ENCODE assay signal across 1 cellular context in the genomic region with DNA sequence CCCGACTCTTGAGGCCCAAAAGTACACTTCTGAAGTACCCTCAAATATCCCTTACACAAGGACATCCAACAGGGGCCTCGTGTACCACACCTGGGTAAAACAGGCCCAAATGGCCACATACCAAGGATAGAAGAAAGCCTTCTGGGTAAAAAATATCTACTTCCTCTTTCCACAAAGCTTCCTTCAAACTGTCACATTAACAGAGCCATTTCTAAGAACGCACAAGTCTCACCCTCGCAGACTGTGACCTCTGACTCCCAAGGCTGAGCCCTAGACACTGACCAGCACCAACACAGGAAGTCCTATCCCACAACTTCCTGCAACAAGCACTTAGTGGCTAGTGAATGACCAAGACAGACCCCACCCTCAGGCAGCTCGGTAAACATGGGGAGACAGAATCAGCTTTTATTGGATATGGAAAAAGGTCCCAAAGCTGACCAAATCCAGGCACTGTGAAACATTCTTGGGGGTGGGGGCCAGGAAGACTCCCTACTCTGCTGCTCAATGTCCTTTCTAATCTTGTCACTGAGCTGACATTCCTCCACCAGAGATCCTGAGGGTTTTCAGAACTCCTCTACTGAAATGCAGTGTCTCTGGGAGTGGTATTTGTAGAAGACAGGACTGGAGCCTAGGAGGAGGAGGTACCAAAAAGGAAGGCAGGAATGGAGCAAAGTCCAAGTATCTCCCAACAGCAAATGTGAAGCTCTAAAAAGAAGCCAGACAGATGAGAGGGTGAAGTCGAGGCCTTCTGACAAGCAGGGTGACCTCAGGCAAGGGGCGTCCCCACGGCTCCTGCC.
TF ChIP-seq lines count a peak whose summit lies in the region.

No MANE protein-coding gene starts in this region.

TF ChIP-seq in K562, 482 proteins besides CTCF, POLR2A, EP300 and RAD21 (continued from another document and continues in another):
- TF ChIP-seq, protein P1, sequence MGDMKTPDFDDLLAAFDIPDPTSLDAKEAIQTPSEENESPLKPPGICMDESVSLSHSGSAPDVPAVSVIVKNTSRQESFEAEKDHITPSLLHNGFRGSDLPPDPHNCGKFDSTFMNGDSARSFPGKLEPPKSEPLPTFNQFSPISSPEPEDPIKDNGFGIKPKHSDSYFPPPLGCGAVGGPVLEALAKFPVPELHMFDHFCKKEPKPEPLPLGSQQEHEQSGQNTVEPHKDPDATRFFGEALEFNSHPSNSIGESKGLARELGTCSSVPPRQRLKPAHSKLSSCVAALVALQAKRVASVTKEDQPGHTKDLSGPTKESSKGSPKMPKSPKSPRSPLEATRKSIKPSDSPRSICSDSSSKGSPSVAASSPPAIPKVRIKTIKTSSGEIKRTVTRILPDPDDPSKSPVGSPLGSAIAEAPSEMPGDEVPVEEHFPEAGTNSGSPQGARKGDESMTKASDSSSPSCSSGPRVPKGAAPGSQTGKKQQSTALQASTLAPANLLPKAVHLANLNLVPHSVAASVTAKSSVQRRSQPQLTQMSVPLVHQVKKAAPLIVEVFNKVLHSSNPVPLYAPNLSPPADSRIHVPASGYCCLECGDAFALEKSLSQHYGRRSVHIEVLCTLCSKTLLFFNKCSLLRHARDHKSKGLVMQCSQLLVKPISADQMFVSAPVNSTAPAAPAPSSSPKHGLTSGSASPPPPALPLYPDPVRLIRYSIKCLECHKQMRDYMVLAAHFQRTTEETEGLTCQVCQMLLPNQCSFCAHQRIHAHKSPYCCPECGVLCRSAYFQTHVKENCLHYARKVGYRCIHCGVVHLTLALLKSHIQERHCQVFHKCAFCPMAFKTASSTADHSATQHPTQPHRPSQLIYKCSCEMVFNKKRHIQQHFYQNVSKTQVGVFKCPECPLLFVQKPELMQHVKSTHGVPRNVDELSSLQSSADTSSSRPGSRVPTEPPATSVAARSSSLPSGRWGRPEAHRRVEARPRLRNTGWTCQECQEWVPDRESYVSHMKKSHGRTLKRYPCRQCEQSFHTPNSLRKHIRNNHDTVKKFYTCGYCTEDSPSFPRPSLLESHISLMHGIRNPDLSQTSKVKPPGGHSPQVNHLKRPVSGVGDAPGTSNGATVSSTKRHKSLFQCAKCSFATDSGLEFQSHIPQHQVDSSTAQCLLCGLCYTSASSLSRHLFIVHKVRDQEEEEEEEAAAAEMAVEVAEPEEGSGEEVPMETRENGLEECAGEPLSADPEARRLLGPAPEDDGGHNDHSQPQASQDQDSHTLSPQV (IDR thresholded peaks at IDR 0.05) = peak; percentile 97
- TF ChIP-seq, protein P2, sequence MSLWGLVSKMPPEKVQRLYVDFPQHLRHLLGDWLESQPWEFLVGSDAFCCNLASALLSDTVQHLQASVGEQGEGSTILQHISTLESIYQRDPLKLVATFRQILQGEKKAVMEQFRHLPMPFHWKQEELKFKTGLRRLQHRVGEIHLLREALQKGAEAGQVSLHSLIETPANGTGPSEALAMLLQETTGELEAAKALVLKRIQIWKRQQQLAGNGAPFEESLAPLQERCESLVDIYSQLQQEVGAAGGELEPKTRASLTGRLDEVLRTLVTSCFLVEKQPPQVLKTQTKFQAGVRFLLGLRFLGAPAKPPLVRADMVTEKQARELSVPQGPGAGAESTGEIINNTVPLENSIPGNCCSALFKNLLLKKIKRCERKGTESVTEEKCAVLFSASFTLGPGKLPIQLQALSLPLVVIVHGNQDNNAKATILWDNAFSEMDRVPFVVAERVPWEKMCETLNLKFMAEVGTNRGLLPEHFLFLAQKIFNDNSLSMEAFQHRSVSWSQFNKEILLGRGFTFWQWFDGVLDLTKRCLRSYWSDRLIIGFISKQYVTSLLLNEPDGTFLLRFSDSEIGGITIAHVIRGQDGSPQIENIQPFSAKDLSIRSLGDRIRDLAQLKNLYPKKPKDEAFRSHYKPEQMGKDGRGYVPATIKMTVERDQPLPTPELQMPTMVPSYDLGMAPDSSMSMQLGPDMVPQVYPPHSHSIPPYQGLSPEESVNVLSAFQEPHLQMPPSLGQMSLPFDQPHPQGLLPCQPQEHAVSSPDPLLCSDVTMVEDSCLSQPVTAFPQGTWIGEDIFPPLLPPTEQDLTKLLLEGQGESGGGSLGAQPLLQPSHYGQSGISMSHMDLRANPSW (CRISPR knock-in tag; IDR thresholded peaks at IDR 0.05) = no peak
- no peak for TF ChIP-seq BRF1 (IDR thresholded peaks at IDR 0.05; ENCODE audit: borderline replicate concordance, extremely low read depth, insufficient read length)
- no peak for TF ChIP-seq ZNF778 (CRISPR knock-in tag; IDR thresholded peaks at IDR 0.05)
- TF ChIP-seq, protein P3, sequence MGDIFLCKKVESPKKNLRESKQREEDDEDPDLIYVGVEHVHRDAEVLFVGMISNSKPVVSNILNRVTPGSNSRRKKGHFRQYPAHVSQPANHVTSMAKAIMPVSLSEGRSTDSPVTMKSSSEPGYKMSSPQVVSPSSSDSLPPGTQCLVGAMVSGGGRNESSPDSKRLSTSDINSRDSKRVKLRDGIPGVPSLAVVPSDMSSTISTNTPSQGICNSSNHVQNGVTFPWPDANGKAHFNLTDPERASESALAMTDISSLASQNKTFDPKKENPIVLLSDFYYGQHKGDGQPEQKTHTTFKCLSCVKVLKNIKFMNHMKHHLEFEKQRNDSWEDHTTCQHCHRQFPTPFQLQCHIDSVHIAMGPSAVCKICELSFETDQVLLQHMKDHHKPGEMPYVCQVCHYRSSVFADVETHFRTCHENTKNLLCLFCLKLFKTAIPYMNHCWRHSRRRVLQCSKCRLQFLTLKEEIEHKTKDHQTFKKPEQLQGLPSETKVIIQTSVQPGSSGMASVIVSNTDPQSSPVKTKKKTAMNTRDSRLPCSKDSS (IDR thresholded peaks at IDR 0.05; ENCODE audit: low read depth, partially characterized antibody) = no peak
- no peak for TF ChIP-seq IFI16 (CRISPR knock-in tag; IDR thresholded peaks at IDR 0.05)
- TF ChIP-seq ZNF436 (CRISPR knock-in tag; IDR thresholded peaks at IDR 0.05) = no peak
- no peak for TF ChIP-seq RUNX1 (IDR thresholded peaks at IDR 0.05; ENCODE audit: low read depth)
- no peak for TF ChIP-seq SP2 (IDR thresholded peaks at IDR 0.05; ENCODE audit: extremely low read depth, low read depth, low read length, poor library complexity, severe bottlenecking)
- TF ChIP-seq ZKSCAN1 (IDR thresholded peaks at IDR 0.05; ENCODE audit: low read depth, low read length) = no peak
- TF ChIP-seq ARNT (IDR thresholded peaks at IDR 0.05) = no peak
- TF ChIP-seq, protein P4, sequence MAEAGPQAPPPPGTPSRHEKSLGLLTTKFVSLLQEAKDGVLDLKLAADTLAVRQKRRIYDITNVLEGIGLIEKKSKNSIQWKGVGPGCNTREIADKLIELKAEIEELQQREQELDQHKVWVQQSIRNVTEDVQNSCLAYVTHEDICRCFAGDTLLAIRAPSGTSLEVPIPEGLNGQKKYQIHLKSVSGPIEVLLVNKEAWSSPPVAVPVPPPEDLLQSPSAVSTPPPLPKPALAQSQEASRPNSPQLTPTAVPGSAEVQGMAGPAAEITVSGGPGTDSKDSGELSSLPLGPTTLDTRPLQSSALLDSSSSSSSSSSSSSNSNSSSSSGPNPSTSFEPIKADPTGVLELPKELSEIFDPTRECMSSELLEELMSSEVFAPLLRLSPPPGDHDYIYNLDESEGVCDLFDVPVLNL (CRISPR knock-in tag; IDR thresholded peaks at IDR 0.05; ENCODE audit: low read depth) = no peak
- peak; percentile 87 for TF ChIP-seq STAT5A (IDR thresholded peaks at IDR 0.05; ENCODE audit: borderline replicate concordance, low read length)
- TF ChIP-seq MECOM (CRISPR knock-in tag; IDR thresholded peaks at IDR 0.05) = no peak
- peak in 1 of 2 experiments; percentile 74; a peak in 1 of 3 replicates for TF ChIP-seq CBX3 (IDR thresholded peaks at IDR 0.05; ENCODE audit: borderline replicate concordance in 1 of 2, low read length in 2 of 2)
- TF ChIP-seq, protein P5, sequence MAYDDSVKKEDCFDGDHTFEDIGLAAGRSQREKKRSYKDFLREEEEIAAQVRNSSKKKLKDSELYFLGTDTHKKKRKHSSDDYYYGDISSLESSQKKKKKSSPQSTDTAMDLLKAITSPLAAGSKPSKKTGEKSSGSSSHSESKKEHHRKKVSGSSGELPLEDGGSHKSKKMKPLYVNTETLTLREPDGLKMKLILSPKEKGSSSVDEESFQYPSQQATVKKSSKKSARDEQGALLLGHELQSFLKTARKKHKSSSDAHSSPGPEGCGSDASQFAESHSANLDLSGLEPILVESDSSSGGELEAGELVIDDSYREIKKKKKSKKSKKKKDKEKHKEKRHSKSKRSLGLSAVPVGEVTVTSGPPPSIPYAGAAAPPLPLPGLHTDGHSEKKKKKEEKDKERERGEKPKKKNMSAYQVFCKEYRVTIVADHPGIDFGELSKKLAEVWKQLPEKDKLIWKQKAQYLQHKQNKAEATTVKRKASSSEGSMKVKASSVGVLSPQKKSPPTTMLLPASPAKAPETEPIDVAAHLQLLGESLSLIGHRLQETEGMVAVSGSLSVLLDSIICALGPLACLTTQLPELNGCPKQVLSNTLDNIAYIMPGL (CRISPR knock-in tag; IDR thresholded peaks at IDR 0.05) = no peak
- TF ChIP-seq TSC22D4 (tag; IDR thresholded peaks at IDR 0.05) = no peak
- no peak for TF ChIP-seq E4F1 (CRISPR knock-in tag; IDR thresholded peaks at IDR 0.05; ENCODE audit: borderline replicate concordance)
- 0 out of 2 replicates have a peak, but pooled peaks have one; percentile 14 for TF ChIP-seq ZNF431 (CRISPR knock-in tag; IDR thresholded peaks at IDR 0.05)
- TF ChIP-seq NR4A1 (CRISPR knock-in tag; IDR thresholded peaks at IDR 0.05) = no peak
- 0 out of 2 replicates have a peak, but pooled peaks have one; percentile 32 for TF ChIP-seq NR4A1 (tag; IDR thresholded peaks at IDR 0.05)
- TF ChIP-seq, protein P6, sequence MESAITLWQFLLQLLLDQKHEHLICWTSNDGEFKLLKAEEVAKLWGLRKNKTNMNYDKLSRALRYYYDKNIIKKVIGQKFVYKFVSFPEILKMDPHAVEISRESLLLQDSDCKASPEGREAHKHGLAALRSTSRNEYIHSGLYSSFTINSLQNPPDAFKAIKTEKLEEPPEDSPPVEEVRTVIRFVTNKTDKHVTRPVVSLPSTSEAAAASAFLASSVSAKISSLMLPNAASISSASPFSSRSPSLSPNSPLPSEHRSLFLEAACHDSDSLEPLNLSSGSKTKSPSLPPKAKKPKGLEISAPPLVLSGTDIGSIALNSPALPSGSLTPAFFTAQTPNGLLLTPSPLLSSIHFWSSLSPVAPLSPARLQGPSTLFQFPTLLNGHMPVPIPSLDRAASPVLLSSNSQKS (CRISPR knock-in tag; IDR thresholded peaks at IDR 0.05) = no peak
- TF ChIP-seq FUS (optimal IDR thresholded peaks at IDR 0.05; ENCODE audit: low read depth, low read length) = no peak
- peak; percentile 71; the same call in 1 of the 2 replicates for TF ChIP-seq CREB3 (tag; conservative IDR thresholded peaks at IDR 0.05; ENCODE audit: low read depth)
- peak; percentile 68 for TF ChIP-seq TCF3 (CRISPR knock-in tag; IDR thresholded peaks at IDR 0.05)
- TF ChIP-seq MIER1 (IDR thresholded peaks at IDR 0.05; ENCODE audit: low read depth) = no peak
- no peak for TF ChIP-seq ZBTB9 (CRISPR knock-in tag; IDR thresholded peaks at IDR 0.05)
- TF ChIP-seq HDAC1 (IDR thresholded peaks at IDR 0.05) = peak in 1 of 2 experiments; percentile 57; a peak in 1 of 4 replicates
- no peak for TF ChIP-seq POLR2AphosphoS2 (IDR thresholded peaks at IDR 0.05; ENCODE audit: low read length)
- no peak for TF ChIP-seq NCOA2 (IDR thresholded peaks at IDR 0.05; ENCODE audit: partially characterized antibody in 2 of 2)
